Comparison of ENCODE assay signal across 13 cellular contexts in the genomic region with DNA sequence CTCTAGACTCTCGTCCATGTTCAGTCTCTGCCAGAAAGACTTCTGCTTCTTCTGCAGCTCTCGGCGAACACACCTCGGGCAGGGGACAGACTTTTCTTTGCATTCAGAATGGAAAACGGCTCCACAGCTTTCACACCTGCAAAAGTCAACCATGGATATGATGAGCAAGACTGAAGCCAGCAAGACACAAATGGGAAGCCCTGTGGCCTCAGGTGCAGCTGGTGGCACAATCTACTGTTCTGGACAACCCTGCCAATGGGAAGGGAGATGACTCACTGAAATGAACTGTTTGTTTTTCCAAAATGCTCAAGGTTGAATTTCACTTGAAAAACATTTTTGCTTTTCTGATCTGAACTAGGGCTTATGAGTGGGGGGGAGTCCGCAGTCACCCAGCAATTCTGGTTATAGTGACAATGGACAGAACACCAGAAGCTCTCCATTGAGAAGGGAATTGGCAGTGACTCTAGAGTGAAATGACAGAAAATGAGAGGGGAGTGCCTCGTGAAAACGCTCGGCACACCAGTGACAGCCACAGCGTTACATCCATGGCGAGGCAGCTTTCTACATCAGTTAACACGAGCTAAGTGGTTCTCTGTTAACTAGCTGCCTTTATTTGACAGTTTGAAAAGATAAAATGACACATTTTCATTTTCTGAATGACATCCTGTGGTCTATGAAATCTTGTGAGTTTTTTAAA. TPM values are rescaled to one million over a fixed set of nuclear protein-coding genes. Genes with fewer than 3 reads are reported as not detected.
A peak's percentile ranks its signal among the peaks of the same experiment; 100 is the strongest.
DNase-seq lines count a peak whose midpoint lies in the region; ATAC-seq and TF ChIP-seq lines count a peak whose summit lies in the region.
"Had no signal": no experiment of that assay in that cellular context is flagged by ENCODE, and none has a peak within 500 bp of the region (broad histone marks: within the 10 kb centered on the region; RNA-seq: fewer than 3 reads in every experiment).

No MANE protein-coding gene starts in this region.

- peaks cover 19 to 49% (median 40%) of the 10 kb centered on the region in 4 donors for H3K4me1 ChIP-seq in transverse colon

- ATAC-seq in left lobe of liver, result peak; percentile 77
- ATAC-seq: activated naive CD4-positive, alpha-beta T cell treated with anti-CD3 and anti-CD28 coated beads, Interleukin-2, amount 50 U/mL, for 72 hours had no signal

- in situ Hi-C loops in transverse colon (cut with MboI; ENCODE audit: low pct_ligation_motif_present in 1 of 4, low pct_unique_long_range_greater_than_20kb in 1 of 4, low sequenced_read_pairs in 3 of 4), result no loop called here

- no peaks in the 10 kb centered on the region for H3K27me3 ChIP-seq in transverse colon

- WGBS in transverse colon (ENCODE audit: low coverage in 1 of 2), 2 donors, result 44 to 73% methylated on average over 7 to 12 of the region's 12 CpGs

- H3K36me3 ChIP-seq in transverse colon, result no peaks in the 10 kb centered on the region

- peak; percentile 24 for DNase-seq in NCI-H748 (lab: John Stamatoyannopoulos, UW; ENCODE audit: unreplicated experiment)
- DNase-seq in NCI-H748 treated with DMSO at 0.1 percent for 48 hours (lab: John Stamatoyannopoulos, UW), result no peak
- DNase-seq in astrocyte of the hippocampus (ENCODE audit: low read depth, low spot score), result peak; percentile 43
- DNase-seq in left lobe of liver (ENCODE audit: low spot score), result peak; percentile 60
- no peak for DNase-seq in transverse colon
- DNase-seq in NCI-H510A treated with DMSO at 0.1 percent for 48 hours (lab: John Stamatoyannopoulos, UW), result no peak
- DNase-seq in stimulated activated CD4-positive, alpha-beta T cell treated with anti-CD3 and anti-CD28 coated beads, Interleukin-1b, Interleukin-23, amount 100 ng/mL, for 48 hours, result no peak
- DNase-seq in putamen (ENCODE audit: low spot score), result no peak
- DNase-seq: DND-41, naive B cell, NCI-H1048, T-helper 1 cell had no signal

- H3K9me3 ChIP-seq in transverse colon, result no peaks in the 10 kb centered on the region

- H3K4me3 ChIP-seq in transverse colon, result no peak overlapping the region

- peak overlapping the region; percentile 75 to 84 (median 78) for H3K27ac ChIP-seq in transverse colon

- no peak for TF ChIP-seq POLR2A in transverse colon (IDR thresholded peaks at IDR 0.05)

- TF ChIP-seq CTCF in transverse colon (IDR thresholded peaks at IDR 0.05), result no peak

- no peak for TF ChIP-seq EP300 in transverse colon (IDR thresholded peaks at IDR 0.05; ENCODE audit: low read depth)

- intact Hi-C loops in transverse colon (cut with DNase I; ENCODE audit: low total_unique reads), result loop anchor here (10.0 kb wide), 1 partner anchor 64 kb away; a partner anchor contains a TSS

RNA-seq across cellular contexts. Expression of a gene that starts 58.8 kb away (rescaled TPM):
- total RNA-seq in left lobe of liver, result 32.9 TPM
- 100 to 1,000 TPM in 3 of 4 donors, 10 to 100 TPM in 1; 70.3 to 150 (median 141) TPM for total RNA-seq in transverse colon

Comparison
In these comparisons a context has a peak if more than half of its experiments do, and no peak if none do; other contexts are left out.
1. DNase-seq: peak in NCI-H748 (single experiment), astrocyte of the hippocampus (single experiment) and left lobe of liver (single experiment); none in NCI-H748 treated with DMSO at 0.1 percent for 48 hours (single experiment), transverse colon (single experiment), NCI-H510A treated with DMSO at 0.1 percent for 48 hours (single experiment), stimulated activated CD4-positive, alpha-beta T cell treated with anti-CD3 and anti-CD28 coated beads, Interleukin-1b, Interleukin-23, amount 100 ng/mL, for 48 hours (single experiment) and putamen (single experiment).